In genomic region chr6:43077981-43078411, GRCh38 we compare ENCODE assay signal across 13 cellular contexts. TPM values are rescaled to one million over a fixed set of nuclear protein-coding genes. Genes with fewer than 3 reads are reported as not detected.
DNase-seq lines count a peak whose midpoint lies in the region; ATAC-seq, FAIRE-seq and TF ChIP-seq lines count a peak whose summit lies in the region.
"Had no signal": no experiment of that assay in that cellular context is flagged by ENCODE, and none has a peak within 500 bp of the region (broad histone marks: within the 10 kb centered on the region; RNA-seq: fewer than 3 reads in every experiment).

No MANE protein-coding gene starts in this region.

- H3K36me3 ChIP-seq in SK-N-SH (replicated peaks in 1 of 2; ENCODE audit: control insufficient read depth in 1 of 2, insufficient read depth in 2 of 2, low read length in 1 of 2), result peaks cover 0 to 5% of the 10 kb centered on the region in 2 experiments
- H3K36me3 ChIP-seq in astrocyte (ENCODE audit: insufficient read depth, low read length), result no peaks in the 10 kb centered on the region

- peak overlapping the region; percentile 71 to 86; a peak in 3 of 4 replicates for H3K27ac ChIP-seq in SK-N-SH (ENCODE audit: low read depth in 2 of 2, low read length in 1 of 2)
- H3K27ac ChIP-seq in astrocyte (ENCODE audit: low read depth, low read length), result peak overlapping the region; percentile 91
- H3K27ac ChIP-seq: WERI-Rb-1 had no signal

- WGBS in SK-N-SH (ENCODE audit: low lambda C conversion rate), result 79% methylated on average over 4 of the region's 4 CpGs

- H3K4me1 ChIP-seq in SK-N-SH (ENCODE audit: control insufficient read depth in 1 of 2, insufficient read depth in 2 of 2, low read depth in 1 of 2, low read length in 1 of 2) (peaks cover 14 to 23% of the 10 kb centered on the region in 2 experiments; a peak in 2 of 4 replicates), astrocyte (ENCODE audit: insufficient read depth, low read length) (peaks cover 35% of the 10 kb centered on the region)

- H3K36me3 Mint-ChIP-seq in astrocyte (ENCODE audit: low read depth, unreplicated experiment) (peaks cover 9% of the 10 kb centered on the region), immature natural killer cell (peaks cover 7 to 12% (median 11%) of the 10 kb centered on the region in 3 donors), type B pancreatic cell (peaks cover 13% of the 10 kb centered on the region)

- H3K4me3 ChIP-seq in SK-N-SH (ENCODE audit: low read depth in 2 of 2, low read length in 1 of 2) (peak overlapping the region; percentile 81 to 90), astrocyte (ENCODE audit: insufficient read depth, low read depth, low read length) (peak overlapping the region; percentile 98)

- no peak for TF ChIP-seq EP300 in SK-N-SH (IDR thresholded peaks at IDR 0.05; ENCODE audit: borderline replicate concordance in 1 of 2, low read depth in 1 of 2, low read length in 1 of 2)

- TF ChIP-seq CTCF in SK-N-SH (IDR thresholded peaks at IDR 0.05), result no peak
- TF ChIP-seq CTCF in astrocyte (IDR thresholded peaks at IDR 0.05; ENCODE audit: insufficient read depth, low read depth, low read length), result no peak
- TF ChIP-seq CTCF in type B pancreatic cell (conservative IDR thresholded peaks at IDR 0.05), result no peak

- H3K27me3 Mint-ChIP-seq in astrocyte (ENCODE audit: low read depth, unreplicated experiment), result no peaks in the 10 kb centered on the region
- peaks cover 0 to 12% (median 3%) of the 10 kb centered on the region in 3 donors for H3K27me3 Mint-ChIP-seq in immature natural killer cell (ENCODE audit: low read depth in 3 of 3)
- H3K27me3 Mint-ChIP-seq in type B pancreatic cell, result no peaks in the 10 kb centered on the region

- H3K4me1 Mint-ChIP-seq in astrocyte (ENCODE audit: low read depth, unreplicated experiment), result peaks cover 27% of the 10 kb centered on the region
- peaks cover 12 to 13% of the 10 kb centered on the region in 2 donors for H3K4me1 Mint-ChIP-seq in immature natural killer cell
- H3K4me1 Mint-ChIP-seq in type B pancreatic cell (ENCODE audit: unreplicated experiment), result peaks cover 16% of the 10 kb centered on the region

- H2AFZ ChIP-seq in SK-N-SH (ENCODE audit: low read depth), result no peak overlapping the region
- no peak overlapping the region for H2AFZ ChIP-seq in astrocyte (ENCODE audit: low read depth, low read length)

- peak; percentile 59 for DNase-seq in SK-N-SH
- peak; percentile 52 for DNase-seq in astrocyte (ENCODE audit: low read depth)
- no peak for DNase-seq in immature natural killer cell
- no peak for DNase-seq in type B pancreatic cell (ENCODE audit: extremely low spot score, unreplicated experiment)
- no peak for DNase-seq in sciatic nerve (ENCODE audit: low spot score)
- no peak for DNase-seq in SIG-M5 treated with dmso at 0.1 percent for 504 hours (lab: John Stamatoyannopoulos, UW; ENCODE audit: unreplicated experiment)
- DNase-seq: 8988T; activated naive CD4-positive, alpha-beta T cell; foreskin keratinocyte; NK-92 treated with Interleukin-12 subunit alpha and Interleukin-12 subunit beta, amount 100 ng/mL, for 24 hours; WERI-Rb-1 had no signal

- no peak for TF ChIP-seq RAD21 in SK-N-SH (IDR thresholded peaks at IDR 0.05; ENCODE audit: low read length)

- no peaks in the 10 kb centered on the region for H3K9me2 ChIP-seq in SK-N-SH

- H3F3A ChIP-seq in SK-N-SH (replicated peaks; ENCODE audit: insufficient read depth), result no peaks in the 10 kb centered on the region

- no peak; the same call in 2 of the 3 replicates for ATAC-seq in SK-N-SH treated with all-trans-retinoic acid at 6 μM for 48 hours
- no peak for ATAC-seq in GM18907 (IDR thresholded peaks at IDR 0.05; ENCODE audit: unreplicated experiment)
- no peak for ATAC-seq in sciatic nerve

- peak overlapping the region; percentile 96 for H3K9ac ChIP-seq in SK-N-SH
- peak overlapping the region; percentile 99 for H3K9ac ChIP-seq in astrocyte (ENCODE audit: low read length)

- peaks cover 67% of the 10 kb centered on the region for H3K79me2 ChIP-seq in SK-N-SH (ENCODE audit: insufficient read depth)
- peaks cover 67% of the 10 kb centered on the region for H3K79me2 ChIP-seq in astrocyte (ENCODE audit: insufficient read depth, low read length)

- no peaks in the 10 kb centered on the region for H3K27me3 ChIP-seq in SK-N-SH (ENCODE audit: insufficient read depth)
- H3K27me3 ChIP-seq in astrocyte (ENCODE audit: insufficient read depth, low read length), result no peaks in the 10 kb centered on the region
- H3K27me3 ChIP-seq: foreskin keratinocyte had no signal

- POLR2A ChIA-PET in SK-N-SH (lab: Yijun Ruan, JAX), result interaction anchor here (0.9 to 2.6 kb wide), 3 partner anchors 12 to 45 kb away, joined by 4 to 21 read pairs (median 11); no protein-coding TSS in a partner anchor

- H3K4me2 ChIP-seq in SK-N-SH (peak overlapping the region; percentile 93), astrocyte (ENCODE audit: low read length) (peak overlapping the region; percentile 97)

- CTCF ChIA-PET in SK-N-SH (lab: Yijun Ruan, JAX), result interaction anchor here (1.1 to 4.4 kb wide), 4 partner anchors 19 to 177 kb away, joined by 3 to 29 read pairs (median 9); no protein-coding TSS in a partner anchor

- H3K4me3 Mint-ChIP-seq in astrocyte (ENCODE audit: unreplicated experiment), result peak overlapping the region; percentile 92
- H3K4me3 Mint-ChIP-seq in immature natural killer cell, result peak overlapping the region; percentile 6 to 64 (median 39)
- H3K4me3 Mint-ChIP-seq in type B pancreatic cell, result peak overlapping the region; percentile 90

- intact Hi-C loops in sciatic nerve (cut with DNase I), result no loop called here

- H3K27ac Mint-ChIP-seq in astrocyte (ENCODE audit: unreplicated experiment), result peak overlapping the region; percentile 48
- no peak overlapping the region for H3K27ac Mint-ChIP-seq in immature natural killer cell
- H3K27ac Mint-ChIP-seq in type B pancreatic cell, result peak overlapping the region; percentile 33

- H4K20me1 ChIP-seq in SK-N-SH (ENCODE audit: insufficient read depth) (peaks cover 30% of the 10 kb centered on the region; the same call in 1 of the 2 replicates), astrocyte (ENCODE audit: insufficient read depth, low read length) (peaks cover 49% of the 10 kb centered on the region)

- H3K9me3 Mint-ChIP-seq in astrocyte (ENCODE audit: unreplicated experiment), result no peaks in the 10 kb centered on the region
- no peaks in the 10 kb centered on the region for H3K9me3 Mint-ChIP-seq in immature natural killer cell
- H3K9me3 Mint-ChIP-seq in type B pancreatic cell, result no peaks in the 10 kb centered on the region

- no peak for FAIRE-seq in astrocyte (lab: Jason Lieb, UNC)

- H3K9me3 ChIP-seq in SK-N-SH (no peaks in the 10 kb centered on the region), astrocyte (ENCODE audit: insufficient read depth, low read depth, low read length) (no peaks in the 10 kb centered on the region)

TF ChIP-seq in SK-N-SH, 30 proteins besides CTCF, POLR2A, EP300 and RAD21 (continues in another document):
- TF ChIP-seq MXI1 (IDR thresholded peaks at IDR 0.05; ENCODE audit: low read depth, low read length), result no peak

TF ChIP-seq in SK-N-SH treated with all-trans-retinoic acid at 6 μM for 48 hours, 23 proteins besides CTCF, POLR2A, EP300 and RAD21 (continues in another document):
- TF ChIP-seq TCF4 (CRISPR knock-in tag; IDR thresholded peaks at IDR 0.05; ENCODE audit: borderline replicate concordance) (no peak), GLIS3 (CRISPR knock-in tag; IDR thresholded peaks at IDR 0.05) (no peak), ZC3H10 (CRISPR knock-in tag; IDR thresholded peaks at IDR 0.05) (no peak), SNAI2 (CRISPR knock-in tag; IDR thresholded peaks at IDR 0.05) (no peak), ESRRG (CRISPR knock-in tag; IDR thresholded peaks at IDR 0.05) (no peak)

RNA-seq across cellular contexts. Expression of gene PTK7, which starts 1.9 kb away (rescaled TPM):
- 93.7 and 105 TPM in 2 replicates for polyA plus RNA-seq in SK-N-SH (2012; rRNA removed)
- polyA plus RNA-seq in SK-N-SH (2012; cell fraction: cytosol; rRNA removed), result 54.5 and 77.5 TPM in 2 replicates
- 207 and 220 TPM in 2 replicates for polyA plus RNA-seq in SK-N-SH (2012; cell fraction: nucleus; rRNA removed)
- total RNA-seq in astrocyte, result 506 and 728 TPM in 2 replicates
- polyA plus RNA-seq in immature natural killer cell, result 1 to 10 TPM in 2 of 3 donors, not detected in 1; 1.1 TPM
- total RNA-seq in type B pancreatic cell (ENCODE audit: low replicate concordance), result 115 and 155 TPM in 2 replicates
- 11.0 TPM for total RNA-seq in sciatic nerve

RNA-seq across cellular contexts. Expression of gene KLC4, which starts 18.6 kb away (rescaled TPM):
- polyA plus RNA-seq in SK-N-SH (2012; rRNA removed) (17.5 and 22.0 TPM in 2 replicates), immature natural killer cell (10 to 100 TPM in 2 of 3 donors, 1 to 10 TPM in 1; 9.1 to 14.4 (median 11.0) TPM)
- polyA plus RNA-seq in SK-N-SH (2012; cell fraction: cytosol; rRNA removed), result 7.9 and 11.5 TPM in 2 replicates
- polyA plus RNA-seq in SK-N-SH (2012; cell fraction: nucleus; rRNA removed), result 76.1 and 80.1 TPM in 2 replicates
- total RNA-seq in astrocyte (34.1 and 35.4 TPM in 2 replicates), type B pancreatic cell (ENCODE audit: low replicate concordance) (33.2 and 36.4 TPM in 2 replicates), sciatic nerve (35.5 TPM)

RNA-seq across cellular contexts. Expression of gene MRPL2, which starts 18.8 kb away (rescaled TPM):
- polyA plus RNA-seq in SK-N-SH (2012; rRNA removed), result 43.0 and 64.7 TPM in 2 replicates
- 28.4 and 30.5 TPM in 2 replicates for polyA plus RNA-seq in SK-N-SH (2012; cell fraction: cytosol; rRNA removed)
- 65.7 and 67.7 TPM in 2 replicates for polyA plus RNA-seq in SK-N-SH (2012; cell fraction: nucleus; rRNA removed)
- 47.4 and 59.7 TPM in 2 replicates for total RNA-seq in astrocyte
- polyA plus RNA-seq in immature natural killer cell, result 10 to 100 TPM; 37.5 to 60.8 (median 54.0) TPM
- 58.6 and 71.8 TPM in 2 replicates for total RNA-seq in type B pancreatic cell (ENCODE audit: low replicate concordance)
- total RNA-seq in sciatic nerve, result 40.4 TPM

RNA-seq across cellular contexts. Expression of gene CUL7, which starts 24.3 kb away (rescaled TPM):
- 46.9 and 59.6 TPM in 2 replicates for polyA plus RNA-seq in SK-N-SH (2012; rRNA removed)
- polyA plus RNA-seq in SK-N-SH (2012; cell fraction: cytosol; rRNA removed), result 15.8 and 24.8 TPM in 2 replicates
- polyA plus RNA-seq in SK-N-SH (2012; cell fraction: nucleus; rRNA removed), result 138 and 153 TPM in 2 replicates
- total RNA-seq in astrocyte, result 21.2 and 26.3 TPM in 2 replicates
- polyA plus RNA-seq in immature natural killer cell, result 1 to 10 TPM in 2 of 3 donors, under 1 TPM in 1; 0.90 to 3.4 (median 1.3) TPM
- 53.7 and 65.0 TPM in 2 replicates for total RNA-seq in type B pancreatic cell (ENCODE audit: low replicate concordance)
- 20.9 TPM for total RNA-seq in sciatic nerve

RNA-seq across cellular contexts. Expression of gene RRP36, which starts 56.6 kb away (rescaled TPM):
- polyA plus RNA-seq in SK-N-SH (2012; rRNA removed) (60.5 and 64.8 TPM in 2 replicates), immature natural killer cell (10 to 100 TPM; 56.1 to 81.4 (median 78.9) TPM)
- polyA plus RNA-seq in SK-N-SH (2012; cell fraction: cytosol; rRNA removed), result 73.5 and 75.8 TPM in 2 replicates
- polyA plus RNA-seq in SK-N-SH (2012; cell fraction: nucleus; rRNA removed), result 41.4 and 43.8 TPM in 2 replicates
- total RNA-seq in astrocyte (68.6 and 77.9 TPM in 2 replicates), type B pancreatic cell (ENCODE audit: low replicate concordance) (51.7 and 56.7 TPM in 2 replicates), sciatic nerve (34.6 TPM)

Comparison
In these comparisons a context has a peak if more than half of its experiments do, and no peak if none do; other contexts are left out.
1. DNase-seq: peak in SK-N-SH (single experiment) and astrocyte (single experiment); none in immature natural killer cell (0 of 3), type B pancreatic cell (single experiment), sciatic nerve (single experiment) and SIG-M5 treated with dmso at 0.1 percent for 504 hours (single experiment).
2. H3K27ac Mint-ChIP-seq: peak in astrocyte (single experiment) and type B pancreatic cell (single experiment); none in immature natural killer cell (0 of 6).
3. H3K4me3 Mint-ChIP-seq: peak in every context shown above with its lines; median percentile 92 in astrocyte; 90 in type B pancreatic cell; 39 in immature natural killer cell.